In genomic region chr22:45887202-45888131, GRCh38 we compare ENCODE assay signal across 15 cellular contexts.
DNase-seq lines count a peak whose midpoint lies in the region; ATAC-seq and TF ChIP-seq lines count a peak whose summit lies in the region.
"Had no signal": no experiment of that assay in that cellular context is flagged by ENCODE, and none has a peak within 500 bp of the region (broad histone marks: within the 10 kb centered on the region; RNA-seq: fewer than 3 reads in every experiment).

No MANE protein-coding gene starts in this region.

- H3K9ac ChIP-seq in mammary epithelial cell (ENCODE audit: insufficient read depth, low read length): no peak overlapping the region

- H3K36me3 Mint-ChIP-seq in natural killer cell: no peaks in the 10 kb centered on the region
- H3K36me3 Mint-ChIP-seq: activated naive CD4-positive, alpha-beta T cell treated with anti-CD3 and anti-CD28 coated beads, Interleukin-2, amount 10 ng/mL, durations not matched to agents 7 days and 5 days; natural killer cell treated with Interleukin-12 subunit alpha and Interleukin-12 subunit beta and Interleukin-15 and Interleukin-18, amount 100 ng/mL, for 72 hours had no signal

- CTCF ChIA-PET in mammary epithelial cell (lab: Charles Lee; ENCODE audit: low non-redundant PET): no interaction called here

- no peaks in the 10 kb centered on the region for H3K4me1 Mint-ChIP-seq in natural killer cell
- H3K4me1 Mint-ChIP-seq: activated naive CD4-positive, alpha-beta T cell treated with anti-CD3 and anti-CD28 coated beads, Interleukin-2, amount 10 ng/mL, durations not matched to agents 7 days and 5 days had no signal

- H3K4me3 Mint-ChIP-seq in natural killer cell: no peak overlapping the region
- H3K4me3 Mint-ChIP-seq: activated naive CD4-positive, alpha-beta T cell treated with anti-CD3 and anti-CD28 coated beads, Interleukin-2, amount 10 ng/mL, durations not matched to agents 7 days and 5 days; natural killer cell treated with Interleukin-12 subunit alpha and Interleukin-12 subunit beta and Interleukin-15 and Interleukin-18, amount 100 ng/mL, for 72 hours had no signal

- DNase-seq in left ventricle myocardium inferior (peak; percentile 7), right atrium auricular region (ENCODE audit: low spot score) (no peak), mammary epithelial cell (peak; percentile 34), lung (ENCODE audit: low spot score) (peak; percentile 67), germinal center (ENCODE audit: low spot score) (no peak), natural killer cell (no peak), T-helper 9 cell (no peak)
- DNase-seq: ACHN, Kasumi-1, NCI-H187 treated with DMSO at 0.1 percent for 48 hours, SIG-M5 had no signal

- in situ Hi-C loops in mammary epithelial cell (cut with MboI; ENCODE audit: low sequenced_read_pairs in 2 of 2): no loop called here

- H3K9me3 Mint-ChIP-seq in natural killer cell: no peaks in the 10 kb centered on the region
- H3K9me3 Mint-ChIP-seq: activated naive CD4-positive, alpha-beta T cell treated with anti-CD3 and anti-CD28 coated beads, Interleukin-2, amount 10 ng/mL, durations not matched to agents 7 days and 5 days; natural killer cell treated with Interleukin-12 subunit alpha and Interleukin-12 subunit beta and Interleukin-15 and Interleukin-18, amount 100 ng/mL, for 72 hours had no signal

- H4K20me1 ChIP-seq in mammary epithelial cell (ENCODE audit: insufficient read depth, low read length): no peaks in the 10 kb centered on the region

- TF ChIP-seq CTCF in left ventricle myocardium inferior (IDR thresholded peaks at IDR 0.05; ENCODE audit: borderline replicate concordance) (no peak), right atrium auricular region (IDR thresholded peaks at IDR 0.05) (no peak), mammary epithelial cell (conservative IDR thresholded peaks at IDR 0.05 in 1 of 2, IDR thresholded peaks at IDR 0.05 in 1 of 2; ENCODE audit: extremely low read depth in 1 of 2, insufficient read depth in 1 of 2, low read depth in 1 of 2, low read length in 2 of 2) (no peak), lung (IDR thresholded peaks at IDR 0.05; ENCODE audit: control extremely low read depth, extremely low read depth) (no peak), natural killer cell (IDR thresholded peaks at IDR 0.05) (no peak)

- H3K4me3 ChIP-seq in left ventricle myocardium inferior: no peak overlapping the region
- no peak overlapping the region for H3K4me3 ChIP-seq in right atrium auricular region
- H3K4me3 ChIP-seq in mammary epithelial cell (replicated peaks in 1 of 3; ENCODE audit: insufficient read depth in 1 of 3, low read depth in 2 of 3, low read length in 3 of 3): no peak overlapping the region
- H3K4me3 ChIP-seq in lung: no peak overlapping the region
- H3K4me3 ChIP-seq: cardiac muscle cell had no signal

- ATAC-seq in lung (ENCODE audit: insufficient read depth, low FRiP score): no peak
- no peak for ATAC-seq in natural killer cell
- ATAC-seq in HG03095 (IDR thresholded peaks at IDR 0.05; ENCODE audit: unreplicated experiment): no peak
- ATAC-seq: natural killer cell treated with Interleukin-12 subunit alpha and Interleukin-12 subunit beta and Interleukin-15 and Interleukin-18, amount 100 ng/mL, for 72 hours had no signal

- H3K27me3 ChIP-seq in left ventricle myocardium inferior (ENCODE audit: low read depth) (peaks cover 90% of the 10 kb centered on the region), right atrium auricular region (no peaks in the 10 kb centered on the region), mammary epithelial cell (ENCODE audit: insufficient read depth, low read length) (no peaks in the 10 kb centered on the region), lung (ENCODE audit: control insufficient read depth, insufficient read depth) (peaks cover 1% of the 10 kb centered on the region)

- no peak overlapping the region for H2AFZ ChIP-seq in mammary epithelial cell (ENCODE audit: low read depth, low read length)

- no peak overlapping the region for H3K4me2 ChIP-seq in mammary epithelial cell (ENCODE audit: insufficient read depth, low read depth, low read length)

- H3K4me1 ChIP-seq in left ventricle myocardium inferior: peaks cover 25% of the 10 kb centered on the region
- peaks cover 0 to 21% of the 10 kb centered on the region in 2 donors for H3K4me1 ChIP-seq in right atrium auricular region
- H3K4me1 ChIP-seq in mammary epithelial cell (ENCODE audit: insufficient read depth, low read length): peaks cover 13% of the 10 kb centered on the region
- H3K4me1 ChIP-seq in lung (ENCODE audit: control insufficient read depth in 2 of 2, insufficient read depth in 2 of 2, low read length in 2 of 2): peaks cover 0 to 6% of the 10 kb centered on the region in 2 donors

- H3K79me2 ChIP-seq in mammary epithelial cell (ENCODE audit: insufficient read depth, low read length): no peaks in the 10 kb centered on the region

- H3K9me3 ChIP-seq in left ventricle myocardium inferior (replicated peaks): no peaks in the 10 kb centered on the region
- no peaks in the 10 kb centered on the region for H3K9me3 ChIP-seq in right atrium auricular region
- no peaks in the 10 kb centered on the region for H3K9me3 ChIP-seq in mammary epithelial cell (replicated peaks; ENCODE audit: insufficient read depth, low read length)
- peaks cover 0 to 3% of the 10 kb centered on the region in 2 donors for H3K9me3 ChIP-seq in lung (ENCODE audit: control insufficient read depth in 2 of 2, insufficient read depth in 1 of 2, low read length in 1 of 2)

- H3K36me3 ChIP-seq in left ventricle myocardium inferior: no peaks in the 10 kb centered on the region
- H3K36me3 ChIP-seq in right atrium auricular region: no peaks in the 10 kb centered on the region
- H3K36me3 ChIP-seq in mammary epithelial cell (ENCODE audit: insufficient read depth, low read length): no peaks in the 10 kb centered on the region
- H3K36me3 ChIP-seq in lung (ENCODE audit: control insufficient read depth in 2 of 2, insufficient read depth in 2 of 2, low read length in 2 of 2): no peaks in the 10 kb centered on the region
- H3K36me3 ChIP-seq: cardiac muscle cell had no signal

- no peak overlapping the region for H3K27ac ChIP-seq in left ventricle myocardium inferior (replicated peaks)
- no peak overlapping the region for H3K27ac ChIP-seq in right atrium auricular region
- no peak overlapping the region for H3K27ac ChIP-seq in mammary epithelial cell (ENCODE audit: insufficient read depth, low read depth, low read length)
- H3K27ac ChIP-seq in lung (ENCODE audit: low read depth in 1 of 2, low read length in 1 of 2): no peak overlapping the region
- H3K27ac ChIP-seq: cardiac muscle cell had no signal

- H3K27ac Mint-ChIP-seq in natural killer cell: no peak overlapping the region
- H3K27ac Mint-ChIP-seq: activated naive CD4-positive, alpha-beta T cell treated with anti-CD3 and anti-CD28 coated beads, Interleukin-2, amount 10 ng/mL, durations not matched to agents 7 days and 5 days; natural killer cell treated with Interleukin-12 subunit alpha and Interleukin-12 subunit beta and Interleukin-15 and Interleukin-18, amount 100 ng/mL, for 72 hours had no signal

- dilution Hi-C loops in mammary epithelial cell (cut with HindIII; ENCODE audit: low sequenced_read_pairs): loop anchor here (10.0 kb wide), 1 partner anchor 293 kb away; no protein-coding TSS in a partner anchor

- WGBS in mammary epithelial cell (ENCODE audit: low coverage, missing lambda C conversion rate): 84% methylated on average over 18 of the region's 22 CpGs
- 82 to 87% methylated on average over 22 of the region's 22 CpGs for WGBS in lung, 2 donors

- H3K27me3 Mint-ChIP-seq in natural killer cell (ENCODE audit: low read depth in 2 of 2): peaks cover 7 to 11% of the 10 kb centered on the region in 2 donors

- intact Hi-C loops in left ventricle myocardium inferior (cut with micrococcal nuclease): no loop called here
- intact Hi-C loops in mammary epithelial cell (cut with micrococcal nuclease): no loop called here
- intact Hi-C loops in natural killer cell (cut with micrococcal nuclease): no loop called here

- BruUV-seq in mammary epithelial cell (replicated peaks; lab: Mats Ljungman, UMichigan): no TSS peak

Comparison
In these comparisons a context has a peak if more than half of its experiments do, and no peak if none do; other contexts are left out.
1. DNase-seq: peak in left ventricle myocardium inferior (single experiment), mammary epithelial cell (single experiment) and lung (single experiment); none in right atrium auricular region (single experiment), germinal center (single experiment), natural killer cell (single experiment) and T-helper 9 cell (single experiment).